9 cellular contexts compared by ENCODE assay signal in the genomic region with DNA sequence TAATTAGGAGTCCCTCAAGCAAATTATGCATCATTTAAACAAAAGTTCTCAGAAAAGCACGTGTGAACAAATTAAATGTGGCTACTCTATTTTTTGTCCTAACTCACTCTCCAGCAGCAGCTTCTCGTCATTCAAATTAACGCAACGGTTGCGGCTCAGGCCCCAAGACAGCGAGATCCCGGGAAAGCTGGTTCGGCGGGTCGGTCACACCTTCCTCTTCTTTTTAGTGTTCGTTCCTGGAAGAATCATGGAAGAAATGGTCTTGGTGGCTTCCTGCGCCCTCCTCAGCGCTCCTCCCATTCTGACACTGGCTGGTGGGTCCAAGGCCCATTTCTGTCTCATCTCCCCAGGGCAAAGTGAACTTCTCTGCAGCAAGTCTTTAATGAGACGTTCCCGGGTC.
"Had no signal": no experiment of that assay in that cellular context is flagged by ENCODE, and none has a peak within 500 bp of the region (broad histone marks: within the 10 kb centered on the region; RNA-seq: fewer than 3 reads in every experiment).

No MANE protein-coding gene starts in this region.

- H3K27ac ChIP-seq: GM23248 had no signal

- H3K4me3 ChIP-seq: GM23248, GM23338, HAP-1 had no signal

- H3K4me1 Mint-ChIP-seq: GM23338 had no signal

- ATAC-seq: GM23338, HCT116 had no signal

- H3K4me3 Mint-ChIP-seq: GM23338, H9, HFFc6 had no signal

- DNase-seq: GM23248, GOT3, H7, H9, HCEC 1CT, HFFc6 had no signal

- H3K9me3 Mint-ChIP-seq: GM23338, H9 had no signal

- H3K27ac Mint-ChIP-seq: GM23338, H9, HFFc6 had no signal
